28 cellular contexts compared by ENCODE assay signal in the genomic region with DNA sequence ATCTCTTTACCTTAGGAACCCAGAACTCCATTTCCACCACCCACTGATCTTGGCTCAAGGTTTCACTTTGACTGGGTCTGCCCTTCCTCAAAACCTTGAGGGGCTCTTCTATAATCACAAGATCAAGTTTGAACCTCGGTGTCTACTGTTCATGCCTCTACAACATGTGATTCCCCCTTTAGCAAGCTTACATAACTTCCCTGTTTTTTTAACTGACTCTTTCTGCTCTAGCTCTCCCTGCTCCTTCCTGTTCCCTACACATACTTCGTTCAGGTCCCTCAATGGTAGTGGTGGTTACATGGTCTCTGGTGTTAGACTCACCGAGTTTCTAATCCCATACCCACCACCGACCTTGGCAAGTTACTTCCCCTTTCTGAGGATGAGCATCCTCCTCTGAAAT. TPM values are rescaled to one million over a fixed set of nuclear protein-coding genes. Genes with fewer than 3 reads are reported as not detected.
DNase-seq lines count a peak whose midpoint lies in the region; ATAC-seq, FAIRE-seq and TF ChIP-seq lines count a peak whose summit lies in the region.
"Had no signal": no experiment of that assay in that cellular context is flagged by ENCODE, and none has a peak within 500 bp of the region (broad histone marks: within the 10 kb centered on the region; RNA-seq: fewer than 3 reads in every experiment).

No MANE protein-coding gene starts in this region.

- H3K9me3 ChIP-seq in left lung: no peaks in the 10 kb centered on the region
- no peaks in the 10 kb centered on the region for H3K9me3 ChIP-seq in upper lobe of left lung
- H3K9me3 ChIP-seq: Caco-2, esophagus squamous epithelium, gastroesophageal sphincter, thyroid gland had no signal

- no peak for FAIRE-seq in GM19239 (lab: Jason Lieb, UNC)
- FAIRE-seq: GM18507 had no signal

- H3K4me1 ChIP-seq in left lung: peaks cover 0 to 42% of the 10 kb centered on the region in 2 donors
- peaks cover 0 to 3% (median 0%) of the 10 kb centered on the region in 4 donors for H3K4me1 ChIP-seq in upper lobe of left lung
- H3K4me1 ChIP-seq: Caco-2, parathyroid adenoma, thyroid gland had no signal

- DNase-seq in GF-D8 (lab: John Stamatoyannopoulos, UW): peak; percentile 25
- DNase-seq in NOMO-1 (lab: John Stamatoyannopoulos, UW; ENCODE audit: unreplicated experiment in 2 of 2): peak; percentile 67 to 89
- no peak for DNase-seq in left lung
- no peak for DNase-seq in upper lobe of left lung
- DNase-seq in HuH-7 (ENCODE audit: low spot score): no peak
- DNase-seq in GM19239 (ENCODE audit: insufficient read length, low spot score): no peak
- DNase-seq: activated CD4-positive, alpha-beta T cell treated with anti-CD3 and anti-CD28 coated beads, Interleukin-2, amount 10 ng/mL, durations not matched to agents 7 days and 5 days; activated effector memory CD4-positive, alpha-beta T cell treated with Interleukin-2 at 50 U/mL for 16 hours; brain microvascular endothelial cell; Caco-2; esophagus squamous epithelium; H9; IMR-90; kidney glomerular epithelial cell; mesenchymal stem cell; MM.1S; natural killer cell; NCI-H187 treated with DMSO at 0.1 percent for 48 hours; NCI-H446 treated with DMSO at 0.1 percent for 48 hours; NK-92 treated with Interleukin-12 subunit alpha and Interleukin-12 subunit beta, amount 100 ng/mL, for 24 hours; stimulated activated CD4-positive, alpha-beta T cell treated with anti-CD3 and anti-CD28 coated beads, Interleukin-1b, Interleukin-23, amount 100 ng/mL, for 48 hours; stimulated activated naive CD4-positive, alpha-beta T cell treated with Interleukin-2 at 50 U/mL for 16 hours; T-cell; thyroid gland had no signal

- H3K27ac ChIP-seq in left lung (peak overlapping the region in 1 of 2 donors; percentile 33), upper lobe of left lung (no peak overlapping the region)
- H3K27ac ChIP-seq: brain microvascular endothelial cell, esophagus squamous epithelium, gastroesophageal sphincter, parathyroid adenoma, thyroid gland had no signal

- ATAC-seq in left lung (peak; percentile 42), upper lobe of left lung (ENCODE audit: low FRiP score in 2 of 2) (peak; percentile 35 to 38), HG03354 (IDR thresholded peaks at IDR 0.05; ENCODE audit: poor library complexity, severe bottlenecking, unreplicated experiment) (no peak)
- ATAC-seq: gastroesophageal sphincter, natural killer cell, T-cell had no signal

- intact Hi-C loops in left lung (cut with DNase I): no loop called here

- H3K4me3 ChIP-seq in left lung (no peak overlapping the region), upper lobe of left lung (no peak overlapping the region)
- H3K4me3 ChIP-seq: esophagus squamous epithelium, gastroesophageal sphincter, thyroid gland had no signal

- TF ChIP-seq POLR2A in upper lobe of left lung (IDR thresholded peaks at IDR 0.05): no peak

- H3K27me3 ChIP-seq in left lung (no peaks in the 10 kb centered on the region), upper lobe of left lung (no peaks in the 10 kb centered on the region)
- H3K27me3 ChIP-seq: brain microvascular endothelial cell, esophagus squamous epithelium, gastroesophageal sphincter, thyroid gland had no signal

- 43 to 62% methylated on average over 4 of the region's 4 CpGs for WGBS in upper lobe of left lung, 2 donors

- TF ChIP-seq CTCF in left lung (IDR thresholded peaks at IDR 0.05) (no peak), upper lobe of left lung (IDR thresholded peaks at IDR 0.05) (no peak)

- no peaks in the 10 kb centered on the region for H3K36me3 ChIP-seq in left lung
- H3K36me3 ChIP-seq in upper lobe of left lung: no peaks in the 10 kb centered on the region
- H3K36me3 ChIP-seq: brain microvascular endothelial cell, esophagus squamous epithelium, gastroesophageal sphincter, thyroid gland had no signal

- no peak for TF ChIP-seq EP300 in upper lobe of left lung (IDR thresholded peaks at IDR 0.05)

RNA-seq across cellular contexts. Expression of a gene that starts 26.7 kb away (rescaled TPM):
- total RNA-seq in left lung (1 to 10 TPM in 1 of 2 donors, under 1 TPM in 1; 0.16 to 2.6 TPM), upper lobe of left lung (1 to 10 TPM in 1 of 6 donors, under 1 TPM in 3, not detected in 2; 0.67 to 1.1 (median 0.75) TPM)
- total RNA-seq: activated CD4-positive, alpha-beta T cell treated with anti-CD3 and anti-CD28 coated beads, Interleukin-2, amount 10 ng/mL, durations not matched to agents 7 days and 5 days; Caco-2; esophagus squamous epithelium; gastroesophageal sphincter; H9; IMR-90; natural killer cell; T-cell; thyroid gland had no signal

RNA-seq across cellular contexts. Expression of a gene that starts 39.7 kb away (rescaled TPM):
- total RNA-seq in left lung: 10 to 100 TPM; 12.4 to 24.0 TPM
- total RNA-seq in upper lobe of left lung: 10 to 100 TPM in 1 of 6 donors, 1 to 10 TPM in 5; 7.3 to 11.9 (median 9.2) TPM
- total RNA-seq: IMR-90 had no signal

Comparison
In these comparisons a context has a peak if more than half of its experiments do, and no peak if none do; other contexts are left out.
1. DNase-seq: peak in GF-D8 (single experiment) and NOMO-1 (2 of 2); none in left lung (0 of 2), upper lobe of left lung (0 of 2), HuH-7 (single experiment) and GM19239 (single experiment).